ENCODE assay signal across 10 cellular contexts in the genomic region with DNA sequence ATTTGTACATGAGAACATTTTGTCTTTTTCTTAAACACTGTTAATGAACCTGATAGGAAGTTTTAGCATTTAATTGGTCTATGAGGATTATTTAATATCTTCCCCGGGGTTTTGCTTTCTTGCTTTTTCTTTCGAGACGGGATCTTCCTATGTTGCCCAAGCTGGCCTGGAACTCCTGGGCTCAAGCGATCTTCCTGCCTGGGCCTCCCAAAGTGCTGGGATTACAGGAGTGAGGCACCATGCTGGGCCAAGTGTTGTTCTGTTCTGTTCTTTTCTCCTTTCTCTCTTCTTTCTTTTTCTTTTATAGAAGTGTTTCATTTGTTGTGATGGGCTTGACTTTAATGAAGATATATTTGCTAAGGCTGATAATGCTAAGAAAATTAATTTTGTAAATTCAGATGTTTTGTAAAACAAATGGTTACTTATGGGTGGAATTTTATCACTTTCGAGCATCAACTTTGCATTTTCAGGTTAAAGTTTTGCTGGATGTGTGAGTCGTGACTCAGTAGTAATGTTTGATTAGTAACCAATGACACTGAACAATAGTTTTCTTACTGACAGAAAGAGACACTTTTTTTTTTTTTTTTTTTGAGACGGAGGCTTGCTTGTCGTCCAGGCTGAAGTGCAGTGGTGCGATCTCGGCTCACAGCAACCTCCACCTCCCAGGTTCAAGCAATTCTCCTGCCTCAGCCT. TPM values are rescaled to one million over a fixed set of nuclear protein-coding genes. Genes with fewer than 3 reads are reported as not detected.
DNase-seq lines count a peak whose midpoint lies in the region; ATAC-seq, FAIRE-seq and TF ChIP-seq lines count a peak whose summit lies in the region.
"Had no signal": no experiment of that assay in that cellular context is flagged by ENCODE, and none has a peak within 500 bp of the region (broad histone marks: within the 10 kb centered on the region; RNA-seq: fewer than 3 reads in every experiment).

No MANE protein-coding gene starts in this region.

- peaks cover 0 to 7% (median 5%) of the 10 kb centered on the region in 5 donors for H3K36me3 Mint-ChIP-seq in naive thymus-derived CD4-positive, alpha-beta T cell

- H2BK20ac ChIP-seq in IMR-90 (ENCODE audit: low read depth, low read length): no peak overlapping the region

- POLR2A ChIA-PET in BJ (lab: Charles Lee): no interaction called here
- POLR2A ChIA-PET in IMR-90 (lab: Charles Lee; ENCODE audit: unreplicated experiment): interaction anchor here (0.6 to 0.7 kb wide), 2 partner anchors 499 to 1424 kb away, joined by 3 read pairs; no protein-coding TSS in a partner anchor
- POLR2A ChIA-PET in naive thymus-derived CD4-positive, alpha-beta T cell (lab: Charles Lee): interaction anchor here (0.6 to 1.6 kb wide), 6 partner anchors 9 to 842 kb away, joined by 3 to 11 read pairs (median 5); a partner anchor contains a TSS

- peak overlapping the region; percentile 97 for H3K4me2 ChIP-seq in IMR-90 (ENCODE audit: low read depth, low read length)

- H3K4me3 ChIP-seq in BJ (ENCODE audit: low read depth, low read length): peak overlapping the region; percentile 88
- H3K4me3 ChIP-seq in IMR-90 (ENCODE audit: insufficient read depth, low read depth, low read length): no peak overlapping the region
- H3K4me3 ChIP-seq in bronchial epithelial cell (ENCODE audit: low read depth, low read length): no peak overlapping the region
- H3K4me3 ChIP-seq in naive thymus-derived CD4-positive, alpha-beta T cell (ENCODE audit: low read length): peak overlapping the region; percentile 56

- DNase-seq in BJ (ENCODE audit: low read depth): no peak
- peak; percentile 8 for DNase-seq in IMR-90
- peak; percentile 47 for DNase-seq in bronchial epithelial cell (ENCODE audit: low read depth)
- no peak for DNase-seq in naive thymus-derived CD4-positive, alpha-beta T cell
- DNase-seq in medulla oblongata (ENCODE audit: extremely low spot score): no peak
- no peak for DNase-seq in NCI-H1417 (lab: John Stamatoyannopoulos, UW)
- no peak for DNase-seq in middle frontal gyrus (ENCODE audit: extremely low spot score, low spot score)
- DNase-seq: NCI-H446 treated with DMSO at 0.1 percent for 48 hours had no signal

- H3K4me1 ChIP-seq in IMR-90 (ENCODE audit: control insufficient read depth, insufficient read depth, low read length): peaks cover 5% of the 10 kb centered on the region
- peaks cover 24% of the 10 kb centered on the region in 2 donors for H3K4me1 ChIP-seq in naive thymus-derived CD4-positive, alpha-beta T cell (ENCODE audit: control insufficient read depth in 2 of 2, insufficient read depth in 2 of 2, low read length in 2 of 2)

- H3K4me1 Mint-ChIP-seq in naive thymus-derived CD4-positive, alpha-beta T cell: peaks cover 46 to 72% (median 51%) of the 10 kb centered on the region in 7 donors

- H3K9ac ChIP-seq in IMR-90 (ENCODE audit: low read depth, low read length): peak overlapping the region; percentile 29; the same call in 1 of the 2 replicates

- dilution Hi-C loops in IMR-90 (cut with HindIII; ENCODE audit: low sequenced_read_pairs, unreplicated experiment): no loop called here

- H3K36me3 ChIP-seq in BJ (ENCODE audit: control insufficient read depth, insufficient read depth, low read length): no peaks in the 10 kb centered on the region
- H3K36me3 ChIP-seq in IMR-90 (ENCODE audit: control insufficient read depth, insufficient read depth, low read length): no peaks in the 10 kb centered on the region
- no peaks in the 10 kb centered on the region for H3K36me3 ChIP-seq in bronchial epithelial cell (ENCODE audit: control insufficient read depth, insufficient read depth, low read length)
- H3K36me3 ChIP-seq in naive thymus-derived CD4-positive, alpha-beta T cell (ENCODE audit: control insufficient read depth in 2 of 3, insufficient read depth in 3 of 3, low read length in 3 of 3): peaks cover 0 to 10% (median 0%) of the 10 kb centered on the region in 3 experiments

- no peak overlapping the region for H3K56ac ChIP-seq in IMR-90 (ENCODE audit: extremely low read depth, insufficient read depth, low read length)

- no peak for TF ChIP-seq RAD21 in IMR-90 (IDR thresholded peaks at IDR 0.05; ENCODE audit: low read length)

- H2AK9ac ChIP-seq in IMR-90 (replicated peaks; ENCODE audit: low read depth, low read length, poor library complexity): no peak overlapping the region

- H3K18ac ChIP-seq in IMR-90 (ENCODE audit: low read depth, low read length): no peak overlapping the region

- TF ChIP-seq CTCF in BJ (IDR thresholded peaks at IDR 0.05; ENCODE audit: insufficient read depth, low read depth, low read length) (no peak), IMR-90 (conservative IDR thresholded peaks at IDR 0.05; ENCODE audit: low read depth, low read length) (no peak), bronchial epithelial cell (IDR thresholded peaks at IDR 0.05; ENCODE audit: insufficient read depth, low read length, severe bottlenecking) (no peak)

- peak overlapping the region; percentile 90 to 99 (median 94) for H3K4me3 Mint-ChIP-seq in naive thymus-derived CD4-positive, alpha-beta T cell

- H4K8ac ChIP-seq in IMR-90 (ENCODE audit: low read depth in 2 of 2, low read length in 2 of 2): no peak overlapping the region

- in situ Hi-C loops in IMR-90 (cut with MboI; ENCODE audit: low sequenced_read_pairs): no loop called here

- no peak overlapping the region for H2BK120ac ChIP-seq in IMR-90 (ENCODE audit: low read depth, low read length)

- H3K27ac ChIP-seq in IMR-90 (ENCODE audit: insufficient read depth, low read length): no peak overlapping the region
- peak overlapping the region; percentile 99 for H3K27ac ChIP-seq in naive thymus-derived CD4-positive, alpha-beta T cell (ENCODE audit: low read depth, low read length)

- peaks cover 0 to 2% (median 0%) of the 10 kb centered on the region in 5 donors for H3K27me3 Mint-ChIP-seq in naive thymus-derived CD4-positive, alpha-beta T cell

- H4K5ac ChIP-seq in IMR-90 (ENCODE audit: low read depth, low read length): no peak overlapping the region

- no peak overlapping the region for H2BK15ac ChIP-seq in IMR-90 (ENCODE audit: low read depth, low read length)

- H3K14ac ChIP-seq in IMR-90 (replicated peaks; ENCODE audit: low read depth, low read length): no peak overlapping the region

- H3K27ac Mint-ChIP-seq in naive thymus-derived CD4-positive, alpha-beta T cell: peak overlapping the region; percentile 90 to 99 (median 96)

- H3K9me3 ChIP-seq in IMR-90 (ENCODE audit: control insufficient read depth, insufficient read depth, low read length): no peaks in the 10 kb centered on the region
- no peaks in the 10 kb centered on the region for H3K9me3 ChIP-seq in naive thymus-derived CD4-positive, alpha-beta T cell (ENCODE audit: control insufficient read depth in 2 of 3, low read length in 3 of 3)

- no peak overlapping the region for H2AK5ac ChIP-seq in IMR-90 (ENCODE audit: low read depth, low read length)

- peaks cover 18 to 65% of the 10 kb centered on the region in 2 experiments for H3K79me1 ChIP-seq in IMR-90 (ENCODE audit: low read depth in 1 of 2, low read length in 2 of 2)

- peaks cover 56% of the 10 kb centered on the region for H4K20me1 ChIP-seq in IMR-90 (ENCODE audit: insufficient read depth, low read length)

- no peak overlapping the region for H2BK5ac ChIP-seq in IMR-90 (ENCODE audit: low read depth, low read length, poor library complexity, severe bottlenecking)

- H2AFZ ChIP-seq in IMR-90 (replicated peaks; ENCODE audit: low read length, poor library complexity): no peak overlapping the region

- peaks cover 3% of the 10 kb centered on the region; the same call in 1 of the 2 replicates for H3K9me1 ChIP-seq in IMR-90 (ENCODE audit: insufficient read depth, low read length)

- intact Hi-C loops in IMR-90 (cut with micrococcal nuclease): loop anchor here (5.0 kb wide), 2 partner anchors 37 to 82 kb away; no protein-coding TSS in a partner anchor
- intact Hi-C loops in naive thymus-derived CD4-positive, alpha-beta T cell (cut with micrococcal nuclease): no loop called here

- CTCF ChIA-PET in BJ (lab: Yijun Ruan, JAX): interaction anchor here (1.2 kb wide), 1 partner anchor 16 kb away, joined by 4 read pairs; no protein-coding TSS in a partner anchor
- CTCF ChIA-PET in IMR-90 (lab: Yijun Ruan, JAX): no interaction called here
- CTCF ChIA-PET in naive thymus-derived CD4-positive, alpha-beta T cell (lab: Charles Lee): no interaction called here

- H3K27me3 ChIP-seq in BJ (ENCODE audit: control insufficient read depth, insufficient read depth, low read length) (no peaks in the 10 kb centered on the region), IMR-90 (ENCODE audit: control insufficient read depth, insufficient read depth, low read length) (no peaks in the 10 kb centered on the region), bronchial epithelial cell (ENCODE audit: control insufficient read depth, insufficient read depth, low read length) (no peaks in the 10 kb centered on the region)
- H3K27me3 ChIP-seq in naive thymus-derived CD4-positive, alpha-beta T cell (ENCODE audit: control insufficient read depth in 2 of 2, insufficient read depth in 2 of 2, low read length in 2 of 2): no peaks in the 10 kb centered on the region

- H4K91ac ChIP-seq in IMR-90 (ENCODE audit: insufficient read depth, low read depth, low read length): no peak overlapping the region

- H3K9me3 Mint-ChIP-seq in naive thymus-derived CD4-positive, alpha-beta T cell: peaks cover 0 to 10% (median 0%) of the 10 kb centered on the region in 11 donors

- no peak overlapping the region for H3K23ac ChIP-seq in IMR-90 (ENCODE audit: low read depth, low read length)

- TF ChIP-seq POLR2A in IMR-90 (IDR thresholded peaks at IDR 0.05; ENCODE audit: low read depth, low read length): no peak

- WGBS in IMR-90 (ENCODE audit: extremely low coverage in 2 of 2, insufficient read length in 1 of 2), 2 experiments: no CpG with 5 or more reads among the region's 10 CpGs

- BruUV-seq in IMR-90 (replicated peaks; lab: Mats Ljungman, UMichigan): no TSS peak

- no peak overlapping the region for H3K4ac ChIP-seq in IMR-90 (ENCODE audit: low read depth, low read length)

- ATAC-seq in IMR-90 (ENCODE audit: low read depth): no peak
- ATAC-seq in naive thymus-derived CD4-positive, alpha-beta T cell: no peak
- ATAC-seq in GM19452 (IDR thresholded peaks at IDR 0.05; ENCODE audit: unreplicated experiment): no peak

- FAIRE-seq in bronchial epithelial cell (lab: Jason Lieb, UNC): no peak
- FAIRE-seq: colon had no signal

RNA-seq across cellular contexts. Expression of a gene that starts 2.2 kb away (rescaled TPM):
- 10.7 and 18.0 TPM in 2 replicates for polyA plus RNA-seq in BJ (2011; rRNA removed)
- 22.2 and 24.9 TPM in 2 replicates for polyA minus RNA-seq in BJ (2011; rRNA and poly(A)+ RNA removed)
- total RNA-seq in IMR-90 (2012; rRNA removed): 12.8 and 15.1 TPM in 2 replicates
- 5.1 and 6.6 TPM in 2 replicates for polyA plus RNA-seq in IMR-90 (2012; rRNA removed)
- 1.8 TPM in 2 replicates for polyA plus RNA-seq in IMR-90 (2012; cell fraction: cytosol; rRNA removed)
- 3.1 and 19.2 TPM in 2 replicates for polyA plus RNA-seq in IMR-90 (2012; cell fraction: nucleus; rRNA removed; ENCODE audit: low replicate concordance)
- 11.8 and 12.5 TPM in 2 replicates for total RNA-seq in bronchial epithelial cell
- total RNA-seq in naive thymus-derived CD4-positive, alpha-beta T cell: 10 to 100 TPM; 49.9 to 82.5 (median 76.4) TPM
- polyA plus RNA-seq in naive thymus-derived CD4-positive, alpha-beta T cell: 1 to 10 TPM; 3.9 to 5.0 TPM

RNA-seq across cellular contexts. Expression of a gene that starts 40.2 kb away (rescaled TPM):
- 0.01 TPM in 1 of 2 replicates, not detected in the other for polyA plus RNA-seq in BJ (2011; rRNA removed)
- polyA minus RNA-seq in BJ (2011; rRNA and poly(A)+ RNA removed): not detected in 2 replicates
- not detected in 2 replicates for total RNA-seq in IMR-90 (2012; rRNA removed)
- polyA plus RNA-seq in IMR-90 (2012; rRNA removed): not detected in 2 replicates
- not detected in 2 replicates for polyA plus RNA-seq in IMR-90 (2012; cell fraction: cytosol; rRNA removed)
- not detected in 2 replicates for polyA plus RNA-seq in IMR-90 (2012; cell fraction: nucleus; rRNA removed; ENCODE audit: low replicate concordance)
- not detected in 2 replicates for total RNA-seq in bronchial epithelial cell
- total RNA-seq in naive thymus-derived CD4-positive, alpha-beta T cell: 1 to 10 TPM in 1 of 5 experiments, under 1 TPM in 1, not detected in 3; 0.77 to 3.4 TPM
- polyA plus RNA-seq in naive thymus-derived CD4-positive, alpha-beta T cell: not detected

Comparison
In these comparisons a context has a peak if more than half of its experiments do, and no peak if none do; other contexts are left out.
1. DNase-seq: peak in IMR-90 (single experiment) and bronchial epithelial cell (single experiment); none in BJ (single experiment), naive thymus-derived CD4-positive, alpha-beta T cell (0 of 9), medulla oblongata (single experiment), NCI-H1417 (0 of 3) and middle frontal gyrus (single experiment).
2. H3K4me3 ChIP-seq: peak in BJ (single experiment) and naive thymus-derived CD4-positive, alpha-beta T cell (single experiment); none in IMR-90 (single experiment) and bronchial epithelial cell (single experiment).